Comparison of ENCODE assay signal across 1 cellular context in the genomic region with DNA sequence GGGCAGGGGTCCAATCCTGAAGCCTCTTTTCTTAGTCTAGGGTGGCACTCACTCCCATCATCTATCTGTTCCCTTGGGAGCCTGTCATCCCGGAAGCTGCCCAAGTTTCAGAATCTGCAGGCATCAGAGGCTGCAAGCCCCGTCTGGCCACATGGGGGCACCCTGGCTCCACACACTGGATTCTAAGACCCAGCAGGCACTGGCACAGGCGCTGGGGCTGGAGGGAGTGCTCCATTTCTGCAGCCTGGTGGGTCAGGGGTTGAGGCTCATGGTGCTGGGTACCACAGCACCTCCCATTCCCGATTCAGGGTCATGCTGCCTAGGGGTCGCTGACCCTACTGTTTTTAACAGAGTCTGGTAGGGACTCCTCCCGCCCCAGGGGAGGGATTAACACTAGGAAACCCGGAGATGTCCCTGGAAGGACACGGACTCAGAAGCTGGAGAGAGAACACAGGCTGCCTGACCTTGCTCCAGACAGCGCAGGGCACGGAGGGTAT.
TF ChIP-seq lines count a peak whose summit lies in the region.

No MANE protein-coding gene starts in this region.

TF ChIP-seq in K562, 482 proteins besides CTCF, POLR2A, EP300 and RAD21 (continued from another document):
- TF ChIP-seq, protein P1, sequence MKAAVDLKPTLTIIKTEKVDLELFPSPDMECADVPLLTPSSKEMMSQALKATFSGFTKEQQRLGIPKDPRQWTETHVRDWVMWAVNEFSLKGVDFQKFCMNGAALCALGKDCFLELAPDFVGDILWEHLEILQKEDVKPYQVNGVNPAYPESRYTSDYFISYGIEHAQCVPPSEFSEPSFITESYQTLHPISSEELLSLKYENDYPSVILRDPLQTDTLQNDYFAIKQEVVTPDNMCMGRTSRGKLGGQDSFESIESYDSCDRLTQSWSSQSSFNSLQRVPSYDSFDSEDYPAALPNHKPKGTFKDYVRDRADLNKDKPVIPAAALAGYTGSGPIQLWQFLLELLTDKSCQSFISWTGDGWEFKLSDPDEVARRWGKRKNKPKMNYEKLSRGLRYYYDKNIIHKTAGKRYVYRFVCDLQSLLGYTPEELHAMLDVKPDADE (conservative IDR thresholded peaks at IDR 0.05; ENCODE audit: control insufficient read depth, low read depth, low read length), result no peak
- TF ChIP-seq, protein P2, sequence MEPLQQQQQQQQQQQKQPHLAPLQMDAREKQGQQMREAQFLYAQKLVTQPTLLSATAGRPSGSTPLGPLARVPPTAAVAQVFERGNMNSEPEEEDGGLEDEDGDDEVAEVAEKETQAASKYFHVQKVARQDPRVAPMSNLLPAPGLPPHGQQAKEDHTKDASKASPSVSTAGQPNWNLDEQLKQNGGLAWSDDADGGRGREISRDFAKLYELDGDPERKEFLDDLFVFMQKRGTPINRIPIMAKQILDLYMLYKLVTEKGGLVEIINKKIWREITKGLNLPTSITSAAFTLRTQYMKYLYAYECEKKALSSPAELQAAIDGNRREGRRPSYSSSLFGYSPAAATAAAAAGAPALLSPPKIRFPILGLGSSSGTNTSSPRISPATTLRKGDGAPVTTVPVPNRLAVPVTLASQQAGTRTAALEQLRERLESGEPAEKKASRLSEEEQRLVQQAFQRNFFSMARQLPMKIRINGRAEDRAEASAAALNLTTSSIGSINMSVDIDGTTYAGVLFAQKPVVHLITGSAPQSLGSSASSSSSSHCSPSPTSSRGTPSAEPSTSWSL (CRISPR knock-in tag; IDR thresholded peaks at IDR 0.05; ENCODE audit: borderline replicate concordance), result no peak
- TF ChIP-seq STAG1 (CRISPR knock-in tag; IDR thresholded peaks at IDR 0.05; ENCODE audit: borderline replicate concordance), result peak; percentile 42; the same call in 1 of the 2 replicates
- no peak for TF ChIP-seq KDM5B (IDR thresholded peaks at IDR 0.05; ENCODE audit: insufficient replicate concordance, low read depth, low read length)
TF ChIP-seq in K562: peak in this region for 2.
